12 cellular contexts compared by ENCODE assay signal in genomic region chr5:57441557-57441956, GRCh38. TPM values are rescaled to one million over a fixed set of nuclear protein-coding genes. Genes with fewer than 3 reads are reported as not detected.
DNase-seq lines count a peak whose midpoint lies in the region; ATAC-seq and TF ChIP-seq lines count a peak whose summit lies in the region.
"Had no signal": no experiment of that assay in that cellular context is flagged by ENCODE, and none has a peak within 500 bp of the region (broad histone marks: within the 10 kb centered on the region; RNA-seq: fewer than 3 reads in every experiment).

No MANE protein-coding gene starts in this region.

- in situ Hi-C loops in SK-MEL-5 (cut with HindIII; ENCODE audit: low pct_unique_long_range_greater_than_20kb, low sequenced_read_pairs) = loop anchor here (10.0 kb wide), 1 partner anchor 53 kb away; no protein-coding TSS in a partner anchor

- H3K4me3 ChIP-seq in fibroblast of the aortic adventitia (ENCODE audit: low read depth, low read length) = no peak overlapping the region

- TF ChIP-seq CTCF in fibroblast of the aortic adventitia (IDR thresholded peaks at IDR 0.05; ENCODE audit: insufficient read depth, low read length) = no peak

- ATAC-seq in HG03439 (IDR thresholded peaks at IDR 0.05; ENCODE audit: unreplicated experiment) = no peak

- peak; percentile 3 for DNase-seq in activated CD4-positive, alpha-beta T cell treated with anti-CD3 and anti-CD28 coated beads for 48 hours
- DNase-seq in activated CD4-positive, alpha-beta T cell treated with anti-CD3 and anti-CD28 coated beads, Interleukin-2, amount 50 U/mL, for 4 hours = no peak
- DNase-seq in SK-MEL-5 (ENCODE audit: low read depth, low spot score) (peak; percentile 81), fibroblast of the aortic adventitia (ENCODE audit: low read depth) (peak; percentile 100), NOMO-1 treated with dmso at 0.1 percent for 144 hours (lab: John Stamatoyannopoulos, UW; ENCODE audit: unreplicated experiment) (no peak)
- no peak for DNase-seq in NK-92 treated with Interleukin-12 subunit alpha and Interleukin-12 subunit beta, amount 100 ng/mL, for 24 hours (lab: John Stamatoyannopoulos, UW)
- DNase-seq in activated naive CD4-positive, alpha-beta T cell (lab: John Stamatoyannopoulos, UW) = no peak
- DNase-seq: activated CD4-positive, alpha-beta T cell treated with anti-CD3 and anti-CD28 coated beads, Interleukin-2, amount 50 U/mL, for 1 hour; caudate nucleus; left cardiac atrium; trophoblast cell had no signal

RNA-seq across cellular contexts. Expression of gene ACTBL2, which starts 41.1 kb away (rescaled TPM):
- 0.11 and 0.13 TPM in 2 replicates for total RNA-seq in SK-MEL-5 (2014; rRNA removed; shearing (Covaris generic))
- 0.12 TPM in 1 of 2 replicates, not detected in the other for polyA plus RNA-seq in SK-MEL-5 (2015; cell fraction: cytosol; rRNA removed)
- 0.52 and 0.61 TPM in 2 replicates for polyA plus RNA-seq in SK-MEL-5 (2015; cell fraction: nucleus; rRNA removed)
- total RNA-seq in fibroblast of the aortic adventitia (ENCODE audit: low replicate concordance) = not detected in 2 replicates
- total RNA-seq: left cardiac atrium had no signal

Comparison
In these comparisons a context has a peak if more than half of its experiments do, and no peak if none do; other contexts are left out.
1. DNase-seq: peak in activated CD4-positive, alpha-beta T cell treated with anti-CD3 and anti-CD28 coated beads for 48 hours (single experiment), SK-MEL-5 (single experiment) and fibroblast of the aortic adventitia (single experiment); none in activated CD4-positive, alpha-beta T cell treated with anti-CD3 and anti-CD28 coated beads, Interleukin-2, amount 50 U/mL, for 4 hours (0 of 2), NK-92 treated with Interleukin-12 subunit alpha and Interleukin-12 subunit beta, amount 100 ng/mL, for 24 hours (single experiment), NOMO-1 treated with dmso at 0.1 percent for 144 hours (single experiment) and activated naive CD4-positive, alpha-beta T cell (0 of 4).